Comparison of ENCODE assay signal across 8 cellular contexts in the genomic region with DNA sequence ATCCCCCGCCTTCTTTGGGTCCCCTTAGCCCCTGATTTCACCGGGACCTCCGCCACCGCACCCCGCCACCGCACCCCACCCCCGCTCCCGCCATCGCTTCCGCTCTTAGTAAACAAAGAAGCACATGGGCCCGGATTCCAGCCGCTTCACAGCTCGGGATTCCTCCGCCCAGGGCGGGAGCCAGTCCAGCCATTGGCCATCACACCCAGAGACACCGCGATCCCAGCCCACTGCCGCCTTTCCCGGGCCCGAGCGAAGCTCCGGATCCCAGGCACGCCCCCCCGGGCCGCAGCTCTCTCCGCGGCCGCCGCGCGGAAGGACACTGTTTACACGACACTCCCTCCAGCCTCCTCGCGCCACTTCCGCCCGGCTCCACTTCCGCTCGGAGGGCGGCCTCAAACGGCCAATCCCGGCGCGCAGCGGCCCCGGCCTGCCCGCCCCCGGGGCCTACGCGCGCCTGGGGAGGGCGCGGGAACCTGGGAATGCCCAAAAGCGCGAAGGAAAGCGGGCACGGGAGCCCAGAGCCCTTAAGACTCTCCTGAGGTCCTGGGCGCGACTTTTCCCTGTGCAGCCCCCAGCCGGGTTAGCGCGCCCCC. TPM values are rescaled to one million over a fixed set of nuclear protein-coding genes. Genes with fewer than 3 reads are reported as not detected.
DNase-seq lines count a peak whose midpoint lies in the region; ATAC-seq and TF ChIP-seq lines count a peak whose summit lies in the region.

No MANE protein-coding gene starts in this region.

- 0 to 1% (median 0%) methylated on average over 37 to 61 of the region's 61 CpGs for WGBS in spleen, 5 donors

- H3K4me1 ChIP-seq in spleen: peaks cover 13 to 38% (median 32%) of the 10 kb centered on the region in 6 donors

- H3K27me3 ChIP-seq in spleen (replicated peaks in 1 of 7): no peaks in the 10 kb centered on the region

- intact Hi-C loops in spleen (cut with DNase I; ENCODE audit: low total_unique reads): no loop called here

- ATAC-seq in GM18909 (IDR thresholded peaks at IDR 0.05; ENCODE audit: poor library complexity, unreplicated experiment): peak; percentile 68
- ATAC-seq in HG03159 (IDR thresholded peaks at IDR 0.05; ENCODE audit: unreplicated experiment): peak; percentile 63

- H3K4me3 ChIP-seq in spleen: peak overlapping the region; percentile 58 to 99 (median 90)

- peak in 4 of 11 experiments; percentile 8 to 20 (median 16) for TF ChIP-seq CTCF in spleen (IDR thresholded peaks at IDR 0.05 in 8 of 11, conservative IDR thresholded peaks at IDR 0.05 in 3 of 11)

- DNase-seq in AG08395 (ENCODE audit: low spot score): peak; percentile 95
- peak; percentile 99 for DNase-seq in NCI-H2227 (lab: John Stamatoyannopoulos, UW; ENCODE audit: unreplicated experiment)
- DNase-seq in activated CD4-positive, CD25-positive, alpha-beta regulatory T cell treated with anti-CD3 and anti-CD28 coated beads, Interleukin-2, amount 50 U/mL, for 16 hours (ENCODE audit: low read depth, low spot score): peak; percentile 69
- peak; percentile 91 for DNase-seq in central memory CD4-positive, alpha-beta T cell
- DNase-seq in islet precursor cell: peak; percentile 98
- peak; percentile 96 for DNase-seq in spleen

- TF ChIP-seq POLR2A in spleen (IDR thresholded peaks at IDR 0.05): peak in 1 of 3 donors; percentile 13

- no peaks in the 10 kb centered on the region for H3K9me3 ChIP-seq in spleen

- peak overlapping the region; percentile 63 to 97 (median 93) for H3K27ac ChIP-seq in spleen

- H3K36me3 ChIP-seq in spleen: peaks cover 0 to 69% (median 43%) of the 10 kb centered on the region in 6 donors

RNA-seq across cellular contexts. Expression of a gene that starts 0.7 kb away (rescaled TPM):
- total RNA-seq in spleen: 10 to 100 TPM; 49.5 to 74.7 (median 64.8) TPM
- 10 to 100 TPM; 72.3 to 92.7 (median 75.8) TPM for polyA plus RNA-seq in spleen

RNA-seq across cellular contexts. Expression of a gene that starts 0.9 kb away (rescaled TPM):
- 10 to 100 TPM in 5 of 7 donors, 1 to 10 TPM in 2; 9.2 to 18.0 (median 12.0) TPM for total RNA-seq in spleen
- 10 to 100 TPM in 2 of 3 donors, 1 to 10 TPM in 1; 8.7 to 10.1 (median 10.1) TPM for polyA plus RNA-seq in spleen

RNA-seq across cellular contexts. Expression of a gene that starts 11.7 kb away (rescaled TPM):
- total RNA-seq in spleen: 10 to 100 TPM; 47.0 to 86.7 (median 64.7) TPM
- polyA plus RNA-seq in spleen: 10 to 100 TPM; 80.7 to 89.6 (median 83.5) TPM

RNA-seq across cellular contexts. Expression of a gene that starts 18.6 kb away (rescaled TPM):
- total RNA-seq in spleen: 10 to 100 TPM; 29.7 to 44.0 (median 36.5) TPM
- polyA plus RNA-seq in spleen: 10 to 100 TPM; 16.5 to 36.6 (median 21.3) TPM

RNA-seq across cellular contexts. Expression of a gene that starts 18.9 kb away (rescaled TPM):
- total RNA-seq in spleen: 10 to 100 TPM; 12.4 to 19.7 (median 15.2) TPM
- 10 to 100 TPM in 2 of 3 donors, 1 to 10 TPM in 1; 9.7 to 14.1 (median 11.0) TPM for polyA plus RNA-seq in spleen

Comparison
In these comparisons a context has a peak if more than half of its experiments do, and no peak if none do; other contexts are left out.
1. Peak in every context shown above with its lines: DNase-seq, ATAC-seq, H3K4me3 ChIP-seq and H3K27ac ChIP-seq.